In the genomic region with DNA sequence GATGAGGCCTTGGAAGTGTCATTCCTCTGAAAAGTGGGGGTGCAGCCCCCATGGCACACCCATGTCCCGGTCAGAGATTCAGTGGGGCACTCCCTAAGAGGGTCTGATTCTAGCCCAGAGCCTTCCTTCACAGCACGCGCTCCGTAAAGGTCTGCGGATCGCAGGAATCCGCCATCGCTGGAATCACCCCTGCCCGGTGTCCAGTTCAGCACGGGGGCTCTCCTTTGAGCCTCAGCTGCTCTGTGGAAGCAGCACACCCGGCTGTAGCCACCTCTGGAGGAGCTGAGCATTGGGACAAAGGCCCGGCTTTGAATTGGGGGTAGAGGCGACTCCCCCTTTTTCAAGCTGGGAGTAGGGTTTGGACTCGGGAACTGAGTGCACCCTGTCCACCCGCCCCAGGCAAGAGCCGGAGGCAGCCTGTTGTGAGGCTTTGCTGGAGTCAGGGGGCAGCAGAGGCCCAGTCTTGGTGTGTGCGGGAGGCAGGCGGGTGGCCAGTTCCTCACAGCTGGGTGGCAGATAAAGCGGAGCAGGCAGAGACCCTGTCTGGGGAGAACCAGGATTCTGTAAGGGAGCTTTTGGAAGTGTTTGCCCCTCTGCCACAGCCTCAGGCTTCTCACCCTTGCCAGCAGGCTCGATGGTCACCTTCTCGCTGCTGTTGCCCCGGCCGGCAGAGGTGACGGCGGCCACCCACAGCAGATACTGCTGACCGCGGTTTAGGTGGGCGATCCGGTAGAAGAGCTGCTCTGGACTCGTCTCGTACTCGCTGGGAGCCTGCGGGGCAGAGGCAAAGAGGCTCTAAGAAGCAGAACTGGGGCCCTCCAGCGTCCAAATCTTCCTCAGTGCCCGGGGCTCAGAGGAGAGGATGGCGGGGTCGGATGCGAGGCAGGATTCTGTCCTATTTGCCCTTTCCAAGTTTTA, we compare ENCODE assay signal across 8 cellular contexts.
DNase-seq lines count a peak whose midpoint lies in the region; ATAC-seq and TF ChIP-seq lines count a peak whose summit lies in the region.

No MANE protein-coding gene starts in this region.

- H3K4ac ChIP-seq in mesendoderm (ENCODE audit: low read depth, low read length), result no peak overlapping the region

- no peak overlapping the region for H4K5ac ChIP-seq in mesendoderm (ENCODE audit: low read length)

- H3K4me3 ChIP-seq in choroid plexus epithelial cell (ENCODE audit: low read depth, low read length) (no peak overlapping the region), mesendoderm (ENCODE audit: low read length) (no peak overlapping the region)

- H4K8ac ChIP-seq in mesendoderm (ENCODE audit: low read depth, low read length), result no peak overlapping the region

- no peak for ATAC-seq in HG03521 (IDR thresholded peaks at IDR 0.05; ENCODE audit: unreplicated experiment)

- peak; percentile 34 for DNase-seq in ACHN
- peak; percentile 66 for DNase-seq in GM10248 (ENCODE audit: extremely low spot score)
- peak; percentile 57 to 72 for DNase-seq in NCI-H524 (lab: John Stamatoyannopoulos, UW)
- peak; percentile 69 for DNase-seq in choroid plexus epithelial cell (ENCODE audit: low read depth)
- peak; percentile 82 for DNase-seq in mesendoderm
- no peak for DNase-seq in effector CD8-positive, alpha-beta T cell (lab: John Stamatoyannopoulos, UW)
- DNase-seq in SIG-M5 (lab: John Stamatoyannopoulos, UW), result no peak

- H3K27me3 ChIP-seq in mesendoderm (ENCODE audit: insufficient read depth, low read length, poor library complexity), result no peaks in the 10 kb centered on the region

- in situ Hi-C loops in ACHN (cut with HindIII; ENCODE audit: low pct_ligation_motif_present, low pct_unique_long_range_greater_than_20kb, low sequenced_read_pairs), result loop anchor here (25.0 kb wide), 1 partner anchor 369 kb away; a partner anchor contains a TSS

- H2BK120ac ChIP-seq in mesendoderm (ENCODE audit: low read depth, low read length), result no peak overlapping the region

- POLR2A ChIA-PET in GM10248 (lab: Yijun Ruan, JAX), result no interaction called here

- no peak overlapping the region for H3K4me2 ChIP-seq in mesendoderm (ENCODE audit: low read length)

- no peak overlapping the region for H3K18ac ChIP-seq in mesendoderm (ENCODE audit: low read length)

- no peak overlapping the region for H3K27ac ChIP-seq in mesendoderm (ENCODE audit: low read depth, low read length)

- no peak overlapping the region for H2BK5ac ChIP-seq in mesendoderm (ENCODE audit: low read length)

- TF ChIP-seq CTCF in GM10248 (IDR thresholded peaks at IDR 0.05; ENCODE audit: control extremely low read depth, extremely low read depth, low read depth, missing control alignments) (peak; percentile 58), choroid plexus epithelial cell (conservative IDR thresholded peaks at IDR 0.05; ENCODE audit: low read depth, low read length) (peak; percentile 75)

- H3K56ac ChIP-seq in mesendoderm (ENCODE audit: low read length), result peak overlapping the region; percentile 3

- H3K9ac ChIP-seq in mesendoderm (ENCODE audit: low read length), result peak overlapping the region; percentile 16

- CTCF ChIA-PET in GM10248 (lab: Yijun Ruan, JAX), result interaction anchor here (0.6 to 4.3 kb wide), 21 partner anchors 9 to 610 kb away, joined by 3 to 25 read pairs (median 4); no protein-coding TSS in a partner anchor

- no peaks in the 10 kb centered on the region for H3K36me3 ChIP-seq in mesendoderm (ENCODE audit: control insufficient read depth, insufficient read depth, low read length)

- H2AK5ac ChIP-seq in mesendoderm (ENCODE audit: low read length), result no peak overlapping the region

- H3K79me1 ChIP-seq in mesendoderm (ENCODE audit: low read length), result no peaks in the 10 kb centered on the region

- H3K4me1 ChIP-seq in mesendoderm (ENCODE audit: control insufficient read depth, low read depth, low read length), result no peaks in the 10 kb centered on the region

- no CpG with 5 or more reads among the region's 38 CpGs for WGBS in mesendoderm (ENCODE audit: extremely low coverage, insufficient coverage, low lambda C conversion rate)

- no peak overlapping the region for H3K23ac ChIP-seq in mesendoderm (ENCODE audit: low read length)

- H3K79me2 ChIP-seq in mesendoderm (ENCODE audit: control insufficient read depth, insufficient read depth, low read length), result no peaks in the 10 kb centered on the region

- no peak overlapping the region for H2BK15ac ChIP-seq in mesendoderm (replicated peaks; ENCODE audit: low read depth)

Comparison
In these comparisons a context has a peak if more than half of its experiments do, and no peak if none do; other contexts are left out.
1. DNase-seq: peak in ACHN (single experiment), GM10248 (single experiment), NCI-H524 (2 of 2), choroid plexus epithelial cell (single experiment) and mesendoderm (single experiment); none in effector CD8-positive, alpha-beta T cell (single experiment) and SIG-M5 (single experiment).